8 cellular contexts compared by ENCODE assay signal in the genomic region with DNA sequence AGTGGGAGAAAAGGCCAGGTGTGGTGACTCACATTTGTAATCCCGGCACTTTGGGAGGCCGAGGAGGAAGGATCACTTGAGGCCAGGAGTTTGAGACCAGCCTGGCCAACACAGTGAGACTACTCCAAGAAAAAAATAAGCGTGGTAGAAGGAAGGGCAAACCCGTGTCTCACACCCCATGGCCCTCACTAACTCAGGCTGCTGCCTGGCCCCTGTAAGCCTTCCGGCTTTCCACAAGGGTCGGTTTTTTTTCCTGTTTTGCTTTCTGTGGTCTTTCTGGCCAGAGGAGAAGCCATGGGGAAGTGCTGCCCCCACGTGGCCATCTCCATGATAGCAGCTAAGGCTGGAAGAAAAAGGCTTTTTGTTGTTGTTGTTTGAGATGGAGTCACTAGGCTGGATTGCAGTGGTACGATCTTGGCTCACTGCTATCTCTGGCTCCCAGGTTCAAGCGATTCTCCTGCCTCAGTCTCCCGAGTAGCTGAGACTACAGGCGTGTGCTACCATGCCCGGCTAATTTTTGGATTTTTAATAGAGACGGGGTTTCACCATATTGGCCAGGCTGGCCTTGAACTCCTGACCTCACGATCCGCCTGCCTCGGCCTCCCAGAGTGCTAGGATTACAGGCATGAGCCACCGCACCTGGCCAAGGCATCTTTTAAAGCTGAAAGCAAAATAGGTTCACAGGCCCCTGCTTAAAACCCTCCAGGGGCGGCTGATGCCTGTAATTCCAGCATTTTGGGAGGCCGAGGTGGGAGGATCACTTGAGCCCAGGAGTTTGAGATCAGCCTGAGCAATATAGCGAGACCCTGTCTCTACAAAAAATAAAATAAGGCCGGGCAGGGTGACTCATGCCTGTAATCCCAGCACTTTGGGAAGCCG. TPM values are rescaled to one million over a fixed set of nuclear protein-coding genes. Genes with fewer than 3 reads are reported as not detected.
A peak's percentile ranks its signal among the peaks of the same experiment; 100 is the strongest.
DNase-seq lines count a peak whose midpoint lies in the region; ATAC-seq and TF ChIP-seq lines count a peak whose summit lies in the region.

No MANE protein-coding gene starts in this region.

- H3K27me3 Mint-ChIP-seq in activated CD4-positive, alpha-beta T cell treated with anti-CD3 and anti-CD28 coated beads, Interleukin-2, amount 10 ng/mL, durations not matched to agents 7 days and 5 days = no peaks in the 10 kb centered on the region

- H3K9me3 Mint-ChIP-seq in activated CD4-positive, alpha-beta T cell treated with anti-CD3 and anti-CD28 coated beads, Interleukin-2, amount 10 ng/mL, durations not matched to agents 7 days and 5 days = no peaks in the 10 kb centered on the region

- CTCF ChIA-PET in AG04449 (lab: Yijun Ruan, JAX) = interaction anchor here (0.6 to 7.1 kb wide), 24 partner anchors 11 to 459 kb away, joined by 3 to 167 read pairs (median 6); no protein-coding TSS in a partner anchor
- CTCF ChIA-PET in activated CD4-positive, alpha-beta T cell treated with anti-CD3 and anti-CD28 coated beads, Interleukin-2, amount 10 ng/mL, durations not matched to agents 7 days and 5 days (lab: Charles Lee) = interaction anchor here (0.7 to 2.8 kb wide), 9 partner anchors 9 to 239 kb away, joined by 3 to 11 read pairs (median 3); no protein-coding TSS in a partner anchor

- 37 to 39% methylated on average over 22 of the region's 22 CpGs for WGBS in lower leg skin, 2 donors

- H3K4me3 ChIP-seq in AG04449 (ENCODE audit: low read depth, low read length) (no peak overlapping the region), lower leg skin (ENCODE audit: low read depth, poor library complexity, severe bottlenecking) (no peak overlapping the region)

- intact Hi-C loops in lower leg skin (cut with DNase I; ENCODE audit: low total_unique reads) = no loop called here

- H3K4me3 Mint-ChIP-seq in activated CD4-positive, alpha-beta T cell treated with anti-CD3 and anti-CD28 coated beads, Interleukin-2, amount 10 ng/mL, durations not matched to agents 7 days and 5 days = no peak overlapping the region

- TF ChIP-seq CTCF in AG04449 (IDR thresholded peaks at IDR 0.05; ENCODE audit: insufficient read depth, low read length, missing control alignments) = peak; percentile 85
- peak; percentile 86 for TF ChIP-seq CTCF in GM20000 (IDR thresholded peaks at IDR 0.05; ENCODE audit: extremely low read depth, missing control alignments)
- peak in 2 of 3 donors; percentile 29 to 88 for TF ChIP-seq CTCF in lower leg skin (IDR thresholded peaks at IDR 0.05)

- DNase-seq in AG04449 (ENCODE audit: low read depth, low spot score) = no peak
- peak; percentile 37 for DNase-seq in GM20000 (ENCODE audit: low spot score)
- DNase-seq in NCI-H345 (lab: John Stamatoyannopoulos, UW) = peak; percentile 67
- DNase-seq in activated CD4-positive, alpha-beta T cell treated with anti-CD3 and anti-CD28 coated beads, Interleukin-2, amount 10 ng/mL, durations not matched to agents 7 days and 5 days = peak; percentile 85
- DNase-seq in dermis blood vessel endothelial cell = peak; percentile 86
- peak; percentile 76 to 96 for DNase-seq in lower leg skin (ENCODE audit: low spot score in 2 of 2)
- DNase-seq in stimulated activated CD4-positive, alpha-beta T cell treated with anti-CD3 and anti-CD28 coated beads, TNF-alpha, amount 100 ng/mL, for 48 hours (ENCODE audit: low read depth in 3 of 3) = peak; percentile 69 to 79 (median 74)

- peak overlapping the region; percentile 68 for H3K27ac Mint-ChIP-seq in activated CD4-positive, alpha-beta T cell treated with anti-CD3 and anti-CD28 coated beads, Interleukin-2, amount 10 ng/mL, durations not matched to agents 7 days and 5 days

- TF ChIP-seq POLR2A in lower leg skin (IDR thresholded peaks at IDR 0.05) = no peak

- H3K4me1 Mint-ChIP-seq in activated CD4-positive, alpha-beta T cell treated with anti-CD3 and anti-CD28 coated beads, Interleukin-2, amount 10 ng/mL, durations not matched to agents 7 days and 5 days = peaks cover 59% of the 10 kb centered on the region

- POLR2A ChIA-PET in AG04449 (lab: Yijun Ruan, JAX) = no interaction called here
- POLR2A ChIA-PET in activated CD4-positive, alpha-beta T cell treated with anti-CD3 and anti-CD28 coated beads, Interleukin-2, amount 10 ng/mL, durations not matched to agents 7 days and 5 days (lab: Charles Lee) = no interaction called here

- peaks cover 2% of the 10 kb centered on the region for H3K36me3 Mint-ChIP-seq in activated CD4-positive, alpha-beta T cell treated with anti-CD3 and anti-CD28 coated beads, Interleukin-2, amount 10 ng/mL, durations not matched to agents 7 days and 5 days (ENCODE audit: low read depth)

- no peak for ATAC-seq in GM18520 (IDR thresholded peaks at IDR 0.05; ENCODE audit: unreplicated experiment)

RNA-seq across cellular contexts. Expression of gene ARHGEF18, which starts 7.5 kb away (rescaled TPM):
- 10 to 100 TPM; 78.3 to 88.2 TPM for total RNA-seq in activated CD4-positive, alpha-beta T cell treated with anti-CD3 and anti-CD28 coated beads, Interleukin-2, amount 10 ng/mL, durations not matched to agents 7 days and 5 days
- total RNA-seq in dermis blood vessel endothelial cell = 37.8 and 45.3 TPM in 2 replicates
- 10 to 100 TPM; 32.3 to 49.2 (median 36.3) TPM for total RNA-seq in lower leg skin

RNA-seq across cellular contexts. Expression of gene INSR, which starts 47.0 kb away (rescaled TPM):
- total RNA-seq in activated CD4-positive, alpha-beta T cell treated with anti-CD3 and anti-CD28 coated beads, Interleukin-2, amount 10 ng/mL, durations not matched to agents 7 days and 5 days = 1 to 10 TPM; 2.0 to 2.5 TPM
- 41.7 and 76.2 TPM in 2 replicates for total RNA-seq in dermis blood vessel endothelial cell
- total RNA-seq in lower leg skin = 100 to 1,000 TPM in 1 of 4 donors, 10 to 100 TPM in 3; 70.7 to 165 (median 89.2) TPM

Comparison
In these comparisons a context has a peak if more than half of its experiments do, and no peak if none do; other contexts are left out.
1. RNA of gene INSR, which starts 47.0 kb away (total RNA-seq): 70.7 to 165 TPM in lower leg skin and 41.7 to 76.2 TPM in dermis blood vessel endothelial cell; 2.0 to 2.5 TPM in activated CD4-positive, alpha-beta T cell treated with anti-CD3 and anti-CD28 coated beads, Interleukin-2, amount 10 ng/mL, durations not matched to agents 7 days and 5 days; every median in the first group is over 10 times any median in the second.
2. Peak in every context shown above with its lines, with median percentiles within 50 percentile points of each other: CTCF ChIP-seq.